In the genomic region with DNA sequence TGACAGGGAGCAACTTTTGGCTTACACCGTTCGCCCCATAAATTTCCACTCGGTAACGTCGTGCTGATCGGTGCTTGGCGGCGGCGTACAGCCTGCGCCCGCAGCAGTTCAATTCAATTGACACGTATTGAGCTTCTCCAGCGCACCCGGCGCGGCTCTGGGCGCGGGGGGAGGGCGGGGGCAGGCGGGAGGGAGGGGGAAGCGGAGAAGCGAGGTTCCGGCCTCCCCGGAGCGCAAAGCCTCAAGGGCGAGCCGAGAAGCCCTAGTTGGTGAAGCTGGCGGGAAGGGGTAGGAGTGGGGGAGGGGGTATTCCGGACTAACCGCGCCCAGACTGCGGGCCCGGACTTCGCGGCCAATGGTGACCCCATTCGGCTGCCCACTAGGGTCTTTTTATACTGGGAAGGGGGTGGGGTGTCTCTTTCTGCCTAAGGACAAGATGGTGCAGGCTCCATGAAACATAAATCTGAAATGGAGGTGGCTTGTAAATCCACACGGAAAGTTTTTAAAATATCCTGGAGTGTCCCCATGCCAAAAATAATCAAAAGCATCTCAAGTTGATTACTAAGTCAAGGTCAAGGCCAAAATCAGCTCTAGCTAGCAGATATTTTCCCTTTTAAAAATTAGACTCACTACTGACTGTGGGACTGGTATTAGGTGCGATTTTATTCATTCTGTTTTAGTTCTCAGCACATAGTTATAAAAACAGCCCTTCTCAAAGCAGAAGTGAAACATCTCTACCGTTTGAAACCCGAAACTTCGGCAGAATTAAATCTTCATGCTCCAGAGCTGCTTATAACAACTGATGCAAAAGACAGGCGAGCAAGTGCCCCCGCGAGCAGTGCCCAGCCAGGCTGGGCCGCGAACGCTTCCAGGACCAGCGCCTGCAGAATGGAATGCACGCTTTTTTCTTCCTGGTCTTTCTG, we compare ENCODE assay signal across 3 cellular contexts.
TF ChIP-seq lines count a peak whose summit lies in the region.

No MANE protein-coding gene starts in this region.

TF ChIP-seq in WTC11, 78 proteins besides CTCF, POLR2A, EP300 and RAD21 (continued from another document and continues in another):
- TF ChIP-seq, protein P1, sequence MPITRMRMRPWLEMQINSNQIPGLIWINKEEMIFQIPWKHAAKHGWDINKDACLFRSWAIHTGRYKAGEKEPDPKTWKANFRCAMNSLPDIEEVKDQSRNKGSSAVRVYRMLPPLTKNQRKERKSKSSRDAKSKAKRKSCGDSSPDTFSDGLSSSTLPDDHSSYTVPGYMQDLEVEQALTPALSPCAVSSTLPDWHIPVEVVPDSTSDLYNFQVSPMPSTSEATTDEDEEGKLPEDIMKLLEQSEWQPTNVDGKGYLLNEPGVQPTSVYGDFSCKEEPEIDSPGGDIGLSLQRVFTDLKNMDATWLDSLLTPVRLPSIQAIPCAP (CRISPR knock-in tag; IDR thresholded peaks at IDR 0.05), result no peak
- TF ChIP-seq CREM (CRISPR knock-in tag; IDR thresholded peaks at IDR 0.05), result no peak
- TF ChIP-seq ESRRA (CRISPR knock-in tag; IDR thresholded peaks at IDR 0.05; ENCODE audit: borderline replicate concordance), result no peak
- TF ChIP-seq, protein P2, sequence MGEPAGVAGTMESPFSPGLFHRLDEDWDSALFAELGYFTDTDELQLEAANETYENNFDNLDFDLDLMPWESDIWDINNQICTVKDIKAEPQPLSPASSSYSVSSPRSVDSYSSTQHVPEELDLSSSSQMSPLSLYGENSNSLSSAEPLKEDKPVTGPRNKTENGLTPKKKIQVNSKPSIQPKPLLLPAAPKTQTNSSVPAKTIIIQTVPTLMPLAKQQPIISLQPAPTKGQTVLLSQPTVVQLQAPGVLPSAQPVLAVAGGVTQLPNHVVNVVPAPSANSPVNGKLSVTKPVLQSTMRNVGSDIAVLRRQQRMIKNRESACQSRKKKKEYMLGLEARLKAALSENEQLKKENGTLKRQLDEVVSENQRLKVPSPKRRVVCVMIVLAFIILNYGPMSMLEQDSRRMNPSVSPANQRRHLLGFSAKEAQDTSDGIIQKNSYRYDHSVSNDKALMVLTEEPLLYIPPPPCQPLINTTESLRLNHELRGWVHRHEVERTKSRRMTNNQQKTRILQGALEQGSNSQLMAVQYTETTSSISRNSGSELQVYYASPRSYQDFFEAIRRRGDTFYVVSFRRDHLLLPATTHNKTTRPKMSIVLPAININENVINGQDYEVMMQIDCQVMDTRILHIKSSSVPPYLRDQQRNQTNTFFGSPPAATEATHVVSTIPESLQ (CRISPR knock-in tag; IDR thresholded peaks at IDR 0.05), result no peak
- no peak for TF ChIP-seq ZBTB21 (CRISPR knock-in tag; IDR thresholded peaks at IDR 0.05; ENCODE audit: borderline replicate concordance)
- TF ChIP-seq, protein P3, sequence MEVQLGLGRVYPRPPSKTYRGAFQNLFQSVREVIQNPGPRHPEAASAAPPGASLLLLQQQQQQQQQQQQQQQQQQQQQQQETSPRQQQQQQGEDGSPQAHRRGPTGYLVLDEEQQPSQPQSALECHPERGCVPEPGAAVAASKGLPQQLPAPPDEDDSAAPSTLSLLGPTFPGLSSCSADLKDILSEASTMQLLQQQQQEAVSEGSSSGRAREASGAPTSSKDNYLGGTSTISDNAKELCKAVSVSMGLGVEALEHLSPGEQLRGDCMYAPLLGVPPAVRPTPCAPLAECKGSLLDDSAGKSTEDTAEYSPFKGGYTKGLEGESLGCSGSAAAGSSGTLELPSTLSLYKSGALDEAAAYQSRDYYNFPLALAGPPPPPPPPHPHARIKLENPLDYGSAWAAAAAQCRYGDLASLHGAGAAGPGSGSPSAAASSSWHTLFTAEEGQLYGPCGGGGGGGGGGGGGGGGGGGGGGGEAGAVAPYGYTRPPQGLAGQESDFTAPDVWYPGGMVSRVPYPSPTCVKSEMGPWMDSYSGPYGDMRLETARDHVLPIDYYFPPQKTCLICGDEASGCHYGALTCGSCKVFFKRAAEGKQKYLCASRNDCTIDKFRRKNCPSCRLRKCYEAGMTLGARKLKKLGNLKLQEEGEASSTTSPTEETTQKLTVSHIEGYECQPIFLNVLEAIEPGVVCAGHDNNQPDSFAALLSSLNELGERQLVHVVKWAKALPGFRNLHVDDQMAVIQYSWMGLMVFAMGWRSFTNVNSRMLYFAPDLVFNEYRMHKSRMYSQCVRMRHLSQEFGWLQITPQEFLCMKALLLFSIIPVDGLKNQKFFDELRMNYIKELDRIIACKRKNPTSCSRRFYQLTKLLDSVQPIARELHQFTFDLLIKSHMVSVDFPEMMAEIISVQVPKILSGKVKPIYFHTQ (CRISPR knock-in tag; IDR thresholded peaks at IDR 0.05), result no peak
- TF ChIP-seq ZNF396 (CRISPR knock-in tag; IDR thresholded peaks at IDR 0.05; ENCODE audit: borderline replicate concordance), result no peak
- no peak for TF ChIP-seq ELF4 (CRISPR knock-in tag; IDR thresholded peaks at IDR 0.05; ENCODE audit: low read depth)
- TF ChIP-seq, protein P4, sequence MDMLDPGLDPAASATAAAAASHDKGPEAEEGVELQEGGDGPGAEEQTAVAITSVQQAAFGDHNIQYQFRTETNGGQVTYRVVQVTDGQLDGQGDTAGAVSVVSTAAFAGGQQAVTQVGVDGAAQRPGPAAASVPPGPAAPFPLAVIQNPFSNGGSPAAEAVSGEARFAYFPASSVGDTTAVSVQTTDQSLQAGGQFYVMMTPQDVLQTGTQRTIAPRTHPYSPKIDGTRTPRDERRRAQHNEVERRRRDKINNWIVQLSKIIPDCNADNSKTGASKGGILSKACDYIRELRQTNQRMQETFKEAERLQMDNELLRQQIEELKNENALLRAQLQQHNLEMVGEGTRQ (CRISPR knock-in tag; IDR thresholded peaks at IDR 0.05), result no peak
- no peak for TF ChIP-seq NR3C1 (CRISPR knock-in tag; conservative IDR thresholded peaks at IDR 0.05; ENCODE audit: low read depth)

TF ChIP-seq in endothelial cell of umbilical vein, 7 proteins besides CTCF, POLR2A, EP300 and RAD21 (continued from another document):
- TF ChIP-seq EZH2 (IDR thresholded peaks at IDR 0.05; ENCODE audit: borderline replicate concordance, low read depth, low read length, severe bottlenecking), result no peak
- no peak for TF ChIP-seq POLR2AphosphoS5 (IDR thresholded peaks at IDR 0.05; ENCODE audit: insufficient read depth, low read depth, low read length)
- no peak for TF ChIP-seq GATA2 (IDR thresholded peaks at IDR 0.05; ENCODE audit: insufficient read depth, insufficient read length, low read depth, low read length)
- no peak for TF ChIP-seq MYC (IDR thresholded peaks at IDR 0.05; ENCODE audit: low read depth, low read length)

TF ChIP-seq in neural cell, 6 proteins besides CTCF, POLR2A, EP300 and RAD21 (continued from another document):
- TF ChIP-seq, protein P5, sequence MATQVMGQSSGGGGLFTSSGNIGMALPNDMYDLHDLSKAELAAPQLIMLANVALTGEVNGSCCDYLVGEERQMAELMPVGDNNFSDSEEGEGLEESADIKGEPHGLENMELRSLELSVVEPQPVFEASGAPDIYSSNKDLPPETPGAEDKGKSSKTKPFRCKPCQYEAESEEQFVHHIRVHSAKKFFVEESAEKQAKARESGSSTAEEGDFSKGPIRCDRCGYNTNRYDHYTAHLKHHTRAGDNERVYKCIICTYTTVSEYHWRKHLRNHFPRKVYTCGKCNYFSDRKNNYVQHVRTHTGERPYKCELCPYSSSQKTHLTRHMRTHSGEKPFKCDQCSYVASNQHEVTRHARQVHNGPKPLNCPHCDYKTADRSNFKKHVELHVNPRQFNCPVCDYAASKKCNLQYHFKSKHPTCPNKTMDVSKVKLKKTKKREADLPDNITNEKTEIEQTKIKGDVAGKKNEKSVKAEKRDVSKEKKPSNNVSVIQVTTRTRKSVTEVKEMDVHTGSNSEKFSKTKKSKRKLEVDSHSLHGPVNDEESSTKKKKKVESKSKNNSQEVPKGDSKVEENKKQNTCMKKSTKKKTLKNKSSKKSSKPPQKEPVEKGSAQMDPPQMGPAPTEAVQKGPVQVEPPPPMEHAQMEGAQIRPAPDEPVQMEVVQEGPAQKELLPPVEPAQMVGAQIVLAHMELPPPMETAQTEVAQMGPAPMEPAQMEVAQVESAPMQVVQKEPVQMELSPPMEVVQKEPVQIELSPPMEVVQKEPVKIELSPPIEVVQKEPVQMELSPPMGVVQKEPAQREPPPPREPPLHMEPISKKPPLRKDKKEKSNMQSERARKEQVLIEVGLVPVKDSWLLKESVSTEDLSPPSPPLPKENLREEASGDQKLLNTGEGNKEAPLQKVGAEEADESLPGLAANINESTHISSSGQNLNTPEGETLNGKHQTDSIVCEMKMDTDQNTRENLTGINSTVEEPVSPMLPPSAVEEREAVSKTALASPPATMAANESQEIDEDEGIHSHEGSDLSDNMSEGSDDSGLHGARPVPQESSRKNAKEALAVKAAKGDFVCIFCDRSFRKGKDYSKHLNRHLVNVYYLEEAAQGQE (IDR thresholded peaks at IDR 0.05; ENCODE audit: borderline replicate concordance), result no peak
- TF ChIP-seq MXI1 (conservative IDR thresholded peaks at IDR 0.05; ENCODE audit: poor library complexity, severe bottlenecking) (no peak), EZH2 (IDR thresholded peaks at IDR 0.05; ENCODE audit: borderline replicate concordance, insufficient read depth, low read length, poor library complexity, severe bottlenecking) (no peak), TAF1 (IDR thresholded peaks at IDR 0.05; ENCODE audit: low read depth) (no peak), SMC3 (conservative IDR thresholded peaks at IDR 0.05; ENCODE audit: poor library complexity) (no peak)
